8 cellular contexts compared by ENCODE assay signal in genomic region chr12:119804011-119804641, GRCh38.
A peak's percentile ranks its signal among the peaks of the same experiment; 100 is the strongest.
DNase-seq lines count a peak whose midpoint lies in the region; ATAC-seq, FAIRE-seq and TF ChIP-seq lines count a peak whose summit lies in the region.

No MANE protein-coding gene starts in this region.

- no peak overlapping the region for H4K8ac ChIP-seq in H1 (ENCODE audit: extremely low read depth, insufficient read depth, low read length)

- in situ Hi-C loops in GM23248 (cut with MboI): no loop called here

- no peaks in the 10 kb centered on the region for H3K9me2 ChIP-seq in GM23248 (ENCODE audit: insufficient read depth)

- H3K79me1 ChIP-seq in H1 (ENCODE audit: low read depth, low read length): no peaks in the 10 kb centered on the region

- intact Hi-C loops in CD8-positive, alpha-beta T cell (cut with DNase I, micrococcal nuclease): no loop called here
- intact Hi-C loops in activated T-helper 2 cell treated with anti-CD3 and anti-CD28 coated beads, Interferon-gamma antibody, Interleukin-2, Interleukin-4, amounts not matched to agents 10 μg/mL and 5 μg/mL and 100 μg/mL, durations not matched to agents 14 hours and 24 hours and 36 hours (cut with micrococcal nuclease): no loop called here

- POLR2A ChIA-PET in H1 (lab: Charles Lee; ENCODE audit: partially characterized antibody): interaction anchor here (0.6 to 2.7 kb wide), 3 partner anchors 10 to 397 kb away, joined by 3 to 7 read pairs (median 4); partner anchors contain the start of gene RPLP0
- POLR2A ChIA-PET in CD8-positive, alpha-beta T cell (lab: Charles Lee): no interaction called here

- peaks cover 5% of the 10 kb centered on the region; the same call in 1 of the 2 replicates for H3K23me2 ChIP-seq in H1 (ENCODE audit: low read depth, low read length)

- H3K4ac ChIP-seq in H1 (replicated peaks; ENCODE audit: insufficient read length, low read depth, low read length): no peak overlapping the region

- no peak overlapping the region for H2BK5ac ChIP-seq in H1 (ENCODE audit: low read depth, low read length)

- H2BK12ac ChIP-seq in H1 (ENCODE audit: low read depth, low read length): no peak overlapping the region

- no peak overlapping the region for H2AK5ac ChIP-seq in H1 (ENCODE audit: low read depth, low read length)

- H3F3A ChIP-seq in GM23248 (ENCODE audit: insufficient read depth): peaks cover 23% of the 10 kb centered on the region

- peak; percentile 68 for FAIRE-seq in H1 (lab: Jason Lieb, UNC)

- no peak overlapping the region for H3K14ac ChIP-seq in H1 (ENCODE audit: insufficient read length)

- H3K4me1 ChIP-seq in GM23248 (ENCODE audit: insufficient read depth): peaks cover 17% of the 10 kb centered on the region
- H3K4me1 ChIP-seq in H1 (replicated peaks in 1 of 4; ENCODE audit: control insufficient read depth in 3 of 4, insufficient read depth in 4 of 4, low read length in 3 of 4): peaks cover 3 to 4% (median 4%) of the 10 kb centered on the region in 4 experiments; a peak in 6 of 7 replicates
- no peaks in the 10 kb centered on the region for H3K4me1 ChIP-seq in effector memory CD4-positive, alpha-beta T cell (ENCODE audit: control insufficient read depth, insufficient read depth, low read length, poor library complexity, severe bottlenecking)
- no peaks in the 10 kb centered on the region for H3K4me1 ChIP-seq in CD8-positive, alpha-beta T cell (ENCODE audit: insufficient read depth, low read length)

- no peaks in the 10 kb centered on the region for H3K27me3 Mint-ChIP-seq in CD8-positive, alpha-beta T cell (ENCODE audit: low read depth)
- no peaks in the 10 kb centered on the region for H3K27me3 Mint-ChIP-seq in activated T-helper 2 cell treated with anti-CD3 and anti-CD28 coated beads, Interferon-gamma antibody, Interleukin-2, Interleukin-4, amounts not matched to agents 10 μg/mL and 5 μg/mL and 100 μg/mL, durations not matched to agents 14 hours and 24 hours and 36 hours (ENCODE audit: low read depth)

- H3K4me3 ChIP-seq in GM23248: peak overlapping the region; percentile 70
- H3K4me3 ChIP-seq in H1 (ENCODE audit: extremely low read depth in 1 of 4, insufficient read depth in 2 of 4, low read depth in 3 of 4, low read length in 4 of 4): peak overlapping the region; percentile 29 to 55 (median 46); a peak in 7 of 8 replicates
- no peak overlapping the region for H3K4me3 ChIP-seq in effector memory CD4-positive, alpha-beta T cell (ENCODE audit: insufficient read depth, low read depth, low read length, poor library complexity, severe bottlenecking)
- no peak overlapping the region for H3K4me3 ChIP-seq in CD8-positive, alpha-beta T cell (ENCODE audit: low read depth, low read length)

- no peaks in the 10 kb centered on the region for H3K79me2 ChIP-seq in GM23248 (ENCODE audit: insufficient read depth)
- H3K79me2 ChIP-seq in H1 (ENCODE audit: control insufficient read depth in 1 of 2, insufficient read depth in 2 of 2, low read length in 2 of 2): peaks cover 0 to 3% of the 10 kb centered on the region in 2 experiments; a peak in 1 of 4 replicates

- no peak overlapping the region for H3K4me3 Mint-ChIP-seq in CD8-positive, alpha-beta T cell
- no peak overlapping the region for H3K4me3 Mint-ChIP-seq in activated T-helper 2 cell treated with anti-CD3 and anti-CD28 coated beads, Interferon-gamma antibody, Interleukin-2, Interleukin-4, amounts not matched to agents 10 μg/mL and 5 μg/mL and 100 μg/mL, durations not matched to agents 14 hours and 24 hours and 36 hours (ENCODE audit: low read depth)

- H3K4me2 ChIP-seq in GM23248 (ENCODE audit: unreplicated experiment): peak overlapping the region; percentile 91
- H3K4me2 ChIP-seq in H1 (ENCODE audit: insufficient read depth in 1 of 2, low read depth in 2 of 2, low read length in 2 of 2): peak overlapping the region; percentile 49 to 69

- peaks cover 6% of the 10 kb centered on the region for H3K9me3 Mint-ChIP-seq in CD8-positive, alpha-beta T cell
- peaks cover 6% of the 10 kb centered on the region for H3K9me3 Mint-ChIP-seq in activated T-helper 2 cell treated with anti-CD3 and anti-CD28 coated beads, Interferon-gamma antibody, Interleukin-2, Interleukin-4, amounts not matched to agents 10 μg/mL and 5 μg/mL and 100 μg/mL, durations not matched to agents 14 hours and 24 hours and 36 hours

- H3K36me3 Mint-ChIP-seq in CD8-positive, alpha-beta T cell: no peaks in the 10 kb centered on the region
- peaks cover 50% of the 10 kb centered on the region for H3K36me3 Mint-ChIP-seq in activated T-helper 2 cell treated with anti-CD3 and anti-CD28 coated beads, Interferon-gamma antibody, Interleukin-2, Interleukin-4, amounts not matched to agents 10 μg/mL and 5 μg/mL and 100 μg/mL, durations not matched to agents 14 hours and 24 hours and 36 hours (ENCODE audit: low read depth)

- CTCF ChIA-PET in H1 (lab: Charles Lee; ENCODE audit: partially characterized antibody): interaction anchor here (0.6 to 2.2 kb wide), 15 partner anchors 8 to 159 kb away, joined by 3 to 9 read pairs (median 3); no protein-coding TSS in a partner anchor
- CTCF ChIA-PET in CD8-positive, alpha-beta T cell (lab: Charles Lee): no interaction called here

- H4K91ac ChIP-seq in H1 (replicated peaks; ENCODE audit: insufficient read length, low read length): no peak overlapping the region

- H3K9ac ChIP-seq in GM23248: peak overlapping the region; percentile 63
- H3K9ac ChIP-seq in H1 (replicated peaks in 1 of 4; ENCODE audit: extremely low read depth in 1 of 4, low read depth in 3 of 4, low read length in 3 of 4): no peak overlapping the region

- no peak overlapping the region for H3K27ac Mint-ChIP-seq in CD8-positive, alpha-beta T cell
- no peak overlapping the region for H3K27ac Mint-ChIP-seq in activated T-helper 2 cell treated with anti-CD3 and anti-CD28 coated beads, Interferon-gamma antibody, Interleukin-2, Interleukin-4, amounts not matched to agents 10 μg/mL and 5 μg/mL and 100 μg/mL, durations not matched to agents 14 hours and 24 hours and 36 hours

- H3K18ac ChIP-seq in H1 (ENCODE audit: extremely low read depth, low read length): no peak overlapping the region

- H3K27me3 ChIP-seq in GM23248 (replicated peaks; ENCODE audit: insufficient read depth): no peaks in the 10 kb centered on the region
- no peaks in the 10 kb centered on the region for H3K27me3 ChIP-seq in H1 (replicated peaks in 1 of 4; ENCODE audit: control insufficient read depth in 3 of 4, extremely low read depth in 1 of 4, insufficient read depth in 3 of 4, low read length in 3 of 4)
- no peaks in the 10 kb centered on the region for H3K27me3 ChIP-seq in effector memory CD4-positive, alpha-beta T cell (replicated peaks; ENCODE audit: control insufficient read depth, insufficient read depth, low read length, poor library complexity, severe bottlenecking)
- H3K27me3 ChIP-seq in CD8-positive, alpha-beta T cell (ENCODE audit: insufficient read depth, low read length): no peaks in the 10 kb centered on the region

- H3K9me3 ChIP-seq in GM23248 (ENCODE audit: low read depth) (no peaks in the 10 kb centered on the region), H1 (ENCODE audit: insufficient read depth in 2 of 2, low read depth in 1 of 2, low read length in 1 of 2) (peaks cover 0 to 7% of the 10 kb centered on the region in 2 experiments; a peak in 2 of 4 replicates)
- no peaks in the 10 kb centered on the region for H3K9me3 ChIP-seq in effector memory CD4-positive, alpha-beta T cell (ENCODE audit: control insufficient read depth, low read length)
- no peaks in the 10 kb centered on the region for H3K9me3 ChIP-seq in CD8-positive, alpha-beta T cell (ENCODE audit: low read length)

- no peak overlapping the region for H3K56ac ChIP-seq in H1 (replicated peaks; ENCODE audit: insufficient read length, low read depth, low read length)

- peak; percentile 88 for DNase-seq in GM23248
- DNase-seq in NCI-H510A treated with DMSO at 0.1 percent for 48 hours (lab: John Stamatoyannopoulos, UW): peak; percentile 64
- DNase-seq in H1 (ENCODE audit: low read depth in 1 of 2, low spot score in 2 of 2): peak; percentile 68 to 79
- peak; percentile 85 for DNase-seq in lung microvascular endothelial cell (ENCODE audit: low read depth in 2 of 2)
- no peak for DNase-seq in effector memory CD4-positive, alpha-beta T cell
- no peak for DNase-seq in CD8-positive, alpha-beta T cell
- no peak for DNase-seq in activated T-helper 2 cell treated with anti-CD3 and anti-CD28 coated beads, Interferon-gamma antibody, Interleukin-2, Interleukin-4, amounts not matched to agents 10 μg/mL and 5 μg/mL and 100 μg/mL, durations not matched to agents 14 hours and 24 hours and 36 hours (ENCODE audit: low spot score)
- no peak for DNase-seq in NCI-H748 (lab: John Stamatoyannopoulos, UW; ENCODE audit: unreplicated experiment)

- no peaks in the 10 kb centered on the region for H3K4me1 Mint-ChIP-seq in CD8-positive, alpha-beta T cell (ENCODE audit: low read depth)
- peaks cover 5% of the 10 kb centered on the region for H3K4me1 Mint-ChIP-seq in activated T-helper 2 cell treated with anti-CD3 and anti-CD28 coated beads, Interferon-gamma antibody, Interleukin-2, Interleukin-4, amounts not matched to agents 10 μg/mL and 5 μg/mL and 100 μg/mL, durations not matched to agents 14 hours and 24 hours and 36 hours (ENCODE audit: low read depth)

- no peak for TF ChIP-seq POLR2A in H1 (IDR thresholded peaks at IDR 0.05; ENCODE audit: control extremely low read depth in 1 of 2, low read depth in 2 of 2, low read length in 2 of 2)

- TF ChIP-seq EP300 in H1 (IDR thresholded peaks at IDR 0.05; ENCODE audit: borderline replicate concordance in 1 of 2, low read depth in 2 of 2, low read length in 2 of 2): 0 out of 3 replicates have a peak, but pooled peaks of 1 of the 2 experiments have one; percentile 59

- H2BK15ac ChIP-seq in H1 (ENCODE audit: low read length): no peak overlapping the region

- peak; percentile 67 to 84 (median 68) for TF ChIP-seq CTCF in H1 (IDR thresholded peaks at IDR 0.05; ENCODE audit: control extremely low read depth in 1 of 3, insufficient read depth in 1 of 3, low read depth in 1 of 3, low read length in 3 of 3)
- no peak for TF ChIP-seq CTCF in CD8-positive, alpha-beta T cell (IDR thresholded peaks at IDR 0.05)

- H4K5ac ChIP-seq in H1 (ENCODE audit: insufficient read length, low read depth, low read length): no peak overlapping the region

- peak; percentile 46 to 59; a peak in 3 of 4 replicates for TF ChIP-seq RAD21 in H1 (IDR thresholded peaks at IDR 0.05 in 1 of 2, conservative IDR thresholded peaks at IDR 0.05 in 1 of 2; ENCODE audit: low read depth in 2 of 2, low read length in 2 of 2)

- no peak overlapping the region for H2BK20ac ChIP-seq in H1 (ENCODE audit: low read length)

- H2AFZ ChIP-seq in GM23248 (peak overlapping the region; percentile 81), H1 (ENCODE audit: low read length) (no peak overlapping the region)

- no peaks in the 10 kb centered on the region for H3K36me3 ChIP-seq in GM23248 (ENCODE audit: low read depth)
- peaks cover 0 to 7% (median under 1%) of the 10 kb centered on the region in 4 experiments; a peak in 4 of 8 replicates for H3K36me3 ChIP-seq in H1 (ENCODE audit: control insufficient read depth in 2 of 4, insufficient read depth in 4 of 4, low read length in 3 of 4)
- H3K36me3 ChIP-seq in effector memory CD4-positive, alpha-beta T cell (ENCODE audit: control insufficient read depth, insufficient read depth, low read length): no peaks in the 10 kb centered on the region
- H3K36me3 ChIP-seq in CD8-positive, alpha-beta T cell (ENCODE audit: insufficient read depth, low read length): no peaks in the 10 kb centered on the region

- no peak overlapping the region for H3K23ac ChIP-seq in H1 (ENCODE audit: insufficient read length)

- WGBS in GM23248 (ENCODE audit: low coverage in 1 of 2, low lambda C conversion rate in 2 of 2, missing lambda C conversion rate in 2 of 2), 2 experiments: 2 to 3% methylated on average over 32 of the region's 32 CpGs
- 10% methylated on average over 32 of the region's 32 CpGs; no CpG with 5 or more reads in 1 of the 2 experiments for WGBS in H1 (ENCODE audit: extremely low coverage in 1 of 2, insufficient coverage in 1 of 2, insufficient read length in 1 of 2, insufficient replicate concordance in 2 of 2, low coverage in 1 of 2, low lambda C conversion rate in 2 of 2, missing lambda C conversion rate in 1 of 2), 2 experiments

- ATAC-seq in CD8-positive, alpha-beta T cell: no peak

- H3K27ac ChIP-seq in GM23248 (no peak overlapping the region), H1 (ENCODE audit: low read depth, low read length) (no peak overlapping the region)
- no peak overlapping the region for H3K27ac ChIP-seq in effector memory CD4-positive, alpha-beta T cell (ENCODE audit: insufficient read depth, low read length, poor library complexity, severe bottlenecking)
- H3K27ac ChIP-seq in CD8-positive, alpha-beta T cell (ENCODE audit: low read depth, low read length): no peak overlapping the region

- H2BK120ac ChIP-seq in H1 (replicated peaks; ENCODE audit: low read depth, low read length): no peak overlapping the region

- H4K20me1 ChIP-seq in GM23248 (ENCODE audit: insufficient read depth) (no peaks in the 10 kb centered on the region), H1 (replicated peaks in 1 of 2; ENCODE audit: control insufficient read depth in 1 of 2, insufficient read depth in 2 of 2, low read length in 2 of 2) (peaks cover 1 to 6% of the 10 kb centered on the region in 2 experiments)

Comparison
In these comparisons a context has a peak if more than half of its experiments do, and no peak if none do; other contexts are left out.
1. DNase-seq: peak in GM23248 (single experiment), NCI-H510A treated with DMSO at 0.1 percent for 48 hours (single experiment), H1 (2 of 2) and lung microvascular endothelial cell (2 of 2); none in effector memory CD4-positive, alpha-beta T cell (0 of 3), CD8-positive, alpha-beta T cell (0 of 7), activated T-helper 2 cell treated with anti-CD3 and anti-CD28 coated beads, Interferon-gamma antibody, Interleukin-2, Interleukin-4, amounts not matched to agents 10 μg/mL and 5 μg/mL and 100 μg/mL, durations not matched to agents 14 hours and 24 hours and 36 hours (single experiment) and NCI-H748 (single experiment).
2. H3K4me3 ChIP-seq: peak in GM23248 (single experiment) and H1 (4 of 4); none in effector memory CD4-positive, alpha-beta T cell (single experiment) and CD8-positive, alpha-beta T cell (single experiment).